In genomic region chr1:202410854-202411357, GRCh38 we compare ENCODE assay signal across 8 cellular contexts.
DNase-seq lines count a peak whose midpoint lies in the region; FAIRE-seq and TF ChIP-seq lines count a peak whose summit lies in the region.
"Not testable (repeated sequence)": the region's sequence is repeated elsewhere in the genome, so short reads cannot be mapped to it uniquely, and the experiment has no call there.

No MANE protein-coding gene starts in this region.

- intact Hi-C loops in endothelial cell of umbilical vein (cut with micrococcal nuclease); left ventricle myocardium inferior (cut with micrococcal nuclease): not testable (repeated sequence)

- not testable (repeated sequence) for H3K27me3 ChIP-seq in endothelial cell of umbilical vein (ENCODE audit: control insufficient read depth in 2 of 2, insufficient read depth in 2 of 2, low read length in 2 of 2); left ventricle myocardium inferior (ENCODE audit: low read depth); osteoblast (ENCODE audit: insufficient read depth, low read length)

- H4K20me1 ChIP-seq in endothelial cell of umbilical vein (replicated peaks; ENCODE audit: control insufficient read depth, extremely low read depth, insufficient read depth, low read length); osteoblast (ENCODE audit: insufficient read depth, low read length): not testable (repeated sequence)

- CTCF ChIA-PET in endothelial cell of umbilical vein (lab: Charles Lee): interaction anchor here (0.7 to 1.1 kb wide), 2 partner anchors 192 to 218 kb away, joined by 3 read pairs; partner anchors contain the start of gene LGR6

- not testable (repeated sequence) for H3K9me1 ChIP-seq in endothelial cell of umbilical vein (replicated peaks; ENCODE audit: control insufficient read depth, extremely low read depth, insufficient read depth, low read length)

- H3K9me3 ChIP-seq in endothelial cell of umbilical vein (replicated peaks; ENCODE audit: control insufficient read depth, insufficient read depth, low read length); left ventricle myocardium inferior (replicated peaks); osteoblast (ENCODE audit: low read depth, low read length): not testable (repeated sequence)

- not testable (repeated sequence) for H3K27ac ChIP-seq in endothelial cell of umbilical vein (ENCODE audit: insufficient read depth, low read depth, low read length)
- H3K27ac ChIP-seq in left ventricle myocardium inferior (replicated peaks) (peak overlapping the region; percentile 89), osteoblast (ENCODE audit: low read depth, low read length) (peak overlapping the region; percentile 79), temporal lobe (ENCODE audit: low read depth, low read length) (peak overlapping the region; percentile 54)

- H3K4me2 ChIP-seq in endothelial cell of umbilical vein (ENCODE audit: insufficient read depth, low read length): not testable (repeated sequence)
- H3K4me2 ChIP-seq in osteoblast (ENCODE audit: insufficient read depth, low read length): peak overlapping the region; percentile 39

- H3K4me3 ChIP-seq in endothelial cell of umbilical vein (replicated peaks in 1 of 3; ENCODE audit: insufficient read depth in 1 of 3, low read depth in 1 of 3, low read length in 3 of 3); osteoblast (ENCODE audit: insufficient read depth, low read length): not testable (repeated sequence)
- H3K4me3 ChIP-seq in left ventricle myocardium inferior: peak overlapping the region; percentile 24

- BruUV-seq in endothelial cell of umbilical vein (replicated peaks; lab: Mats Ljungman, UMichigan): not testable (repeated sequence)

- not testable (repeated sequence) for FAIRE-seq in endothelial cell of umbilical vein (lab: Jason Lieb, UNC)

- not testable (repeated sequence) for H2AFZ ChIP-seq in endothelial cell of umbilical vein (ENCODE audit: low read depth, low read length); osteoblast (ENCODE audit: low read length)

- not testable (repeated sequence) for TF ChIP-seq CTCF in endothelial cell of umbilical vein (IDR thresholded peaks at IDR 0.05; ENCODE audit: extremely low read depth in 1 of 2, insufficient read depth in 1 of 2, low read depth in 1 of 2, low read length in 2 of 2); left ventricle myocardium inferior (IDR thresholded peaks at IDR 0.05; ENCODE audit: borderline replicate concordance); osteoblast (IDR thresholded peaks at IDR 0.05; ENCODE audit: extremely low read depth, low read depth, low read length)

- not testable (repeated sequence) for H3K79me2 ChIP-seq in endothelial cell of umbilical vein (ENCODE audit: control insufficient read depth, insufficient read depth, low read length); osteoblast (ENCODE audit: insufficient read depth, low read length)

- POLR2A ChIA-PET in endothelial cell of umbilical vein (lab: Charles Lee): not testable (repeated sequence)

- peak; percentile 71 for DNase-seq in DMS53 (lab: John Stamatoyannopoulos, UW)
- DNase-seq in HT-29 (ENCODE audit: low spot score): peak; percentile 80
- DNase-seq in RKO (ENCODE audit: low spot score): peak; percentile 34
- peak; percentile 85 for DNase-seq in amniotic epithelial cell (ENCODE audit: low read depth)
- DNase-seq in endothelial cell of umbilical vein (ENCODE audit: low read depth, low spot score): peak; percentile 12
- DNase-seq in left ventricle myocardium inferior: not testable (repeated sequence)
- DNase-seq in osteoblast (ENCODE audit: insufficient read length, low spot score, missing footprints): peak; percentile 10

- not testable (repeated sequence) for H3K4me1 ChIP-seq in endothelial cell of umbilical vein (ENCODE audit: control insufficient read depth, extremely low read depth, insufficient read depth, low read length)
- H3K4me1 ChIP-seq in left ventricle myocardium inferior: peaks cover 83% of the 10 kb centered on the region
- peaks cover 17% of the 10 kb centered on the region for H3K4me1 ChIP-seq in osteoblast (ENCODE audit: insufficient read depth, low read length)

- H3K9ac ChIP-seq in endothelial cell of umbilical vein (replicated peaks; ENCODE audit: extremely low read depth, insufficient read depth, low read length): not testable (repeated sequence)

- TF ChIP-seq POLR2A in endothelial cell of umbilical vein (IDR thresholded peaks at IDR 0.05; ENCODE audit: low read depth, low read length): not testable (repeated sequence)

- H3K36me3 ChIP-seq in endothelial cell of umbilical vein (ENCODE audit: control insufficient read depth in 2 of 2, extremely low read depth in 1 of 2, insufficient read depth in 2 of 2, low read length in 2 of 2); left ventricle myocardium inferior; osteoblast (ENCODE audit: insufficient read depth, low read length): not testable (repeated sequence)

- dilution Hi-C loops in endothelial cell of umbilical vein (cut with MboI; ENCODE audit: extremely low pct_ligation_motif_present, low sequenced_read_pairs): not testable (repeated sequence)
